27 cellular contexts compared by ENCODE assay signal in the genomic region with DNA sequence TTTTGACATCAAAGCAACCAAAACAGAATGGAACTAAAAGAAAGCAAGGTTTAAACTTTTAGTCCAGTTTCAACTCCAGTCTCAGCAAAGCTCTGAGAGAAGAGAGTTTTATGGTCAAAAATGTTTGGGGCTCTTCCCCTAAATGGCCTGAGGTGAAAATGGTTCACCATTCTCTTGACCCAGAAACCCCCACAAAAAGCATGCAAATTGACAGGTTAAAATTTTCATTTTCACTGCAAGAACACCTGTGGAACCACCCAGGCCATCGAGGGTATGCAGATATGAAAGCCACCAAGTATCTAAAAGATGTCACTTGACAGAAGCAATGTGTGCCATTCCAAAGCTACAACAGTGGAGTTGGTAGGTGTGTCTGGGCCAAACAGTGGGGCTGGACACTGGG.
"Had no signal": no experiment of that assay in that cellular context is flagged by ENCODE, and none has a peak within 500 bp of the region (broad histone marks: within the 10 kb centered on the region; RNA-seq: fewer than 3 reads in every experiment).

No MANE protein-coding gene starts in this region.

- H3K9me3 ChIP-seq: left ventricle myocardium inferior, mucosa of descending colon, ovary, right atrium auricular region, right lobe of liver, upper lobe of right lung had no signal

- FAIRE-seq: islet of Langerhans, kidney, urothelium cell line had no signal

- H3K4me3 ChIP-seq: left ventricle myocardium inferior, mucosa of descending colon, ovary, right atrium auricular region, right lobe of liver, smooth muscle cell, upper lobe of right lung had no signal

- H3K9me3 Mint-ChIP-seq: stimulated activated memory B cell treated with anti-CD40 and anti-IgM and Interleukin-4, amounts not matched to agents 10 μg/mL and 1 μg/mL and 100 μg/mL, for 72 hours; stimulated activated naive CD8-positive, alpha-beta T cell treated with anti-CD3 and anti-CD28 coated beads, Interleukin-15, amount 100 ng/mL, for 72 hours had no signal

- H3K36me3 Mint-ChIP-seq: memory B cell; natural killer cell treated with Interleukin-12 subunit alpha and Interleukin-12 subunit beta and Interleukin-15 and Interleukin-18, amount 100 ng/mL, for 72 hours; stimulated activated memory B cell treated with anti-CD40 and anti-IgM and Interleukin-4, amounts not matched to agents 10 μg/mL and 1 μg/mL and 100 μg/mL, for 72 hours had no signal

- H3K27ac Mint-ChIP-seq: immature natural killer cell; memory B cell; naive thymus-derived CD4-positive, alpha-beta T cell; natural killer cell treated with Interleukin-12 subunit alpha and Interleukin-12 subunit beta and Interleukin-15 and Interleukin-18, amount 100 ng/mL, for 72 hours; progenitor cell of endocrine pancreas; stimulated activated memory B cell treated with anti-CD40 and anti-IgM and Interleukin-4, amounts not matched to agents 10 μg/mL and 1 μg/mL and 100 μg/mL, for 72 hours; stimulated activated naive CD8-positive, alpha-beta T cell treated with anti-CD3 and anti-CD28 coated beads, Interleukin-15, amount 100 ng/mL, for 72 hours had no signal

- DNase-seq: hypothalamus; immature natural killer cell; kidney; left colon; left ventricle myocardium inferior; midbrain; mucosa of descending colon; naive thymus-derived CD4-positive, alpha-beta T cell; ovary; right lobe of liver; stimulated activated CD4-positive, alpha-beta T cell treated with anti-CD3 and anti-CD28 coated beads, Interleukin-1b, Interleukin-23, amount 100 ng/mL, for 48 hours; stimulated activated CD4-positive, alpha-beta T cell treated with anti-CD3 and anti-CD28 coated beads, Interleukin-2, amount 100 ng/mL, for 48 hours; stimulated activated CD4-positive, alpha-beta T cell treated with anti-CD3 and anti-CD28 coated beads, Interleukin-4, amount 100 ng/mL, for 4 hours; stimulated activated CD8-positive, alpha-beta memory T cell treated with anti-CD3 and anti-CD28 coated beads, Interleukin-4, amount 100 ng/mL, for 48 hours; stimulated activated naive CD4-positive, alpha-beta T cell treated with Interleukin-2 at 50 U/mL for 16 hours; stimulated activated naive CD8-positive, alpha-beta T cell treated with anti-CD3 and anti-CD28 coated beads, Interleukin-15, amount 100 ng/mL, for 72 hours; substantia nigra; trophoblast cell; upper lobe of right lung had no signal

- H3K4me2 ChIP-seq: smooth muscle cell had no signal

- H3K27ac ChIP-seq: left ventricle myocardium inferior, ovary, right atrium auricular region, right lobe of liver, upper lobe of right lung had no signal

- H3K27me3 ChIP-seq: ovary, right atrium auricular region, right lobe of liver, upper lobe of right lung had no signal

- ATAC-seq: left colon; mucosa of descending colon; naive thymus-derived CD4-positive, alpha-beta T cell; natural killer cell treated with Interleukin-12 subunit alpha and Interleukin-12 subunit beta and Interleukin-15 and Interleukin-18, amount 100 ng/mL, for 72 hours; right lobe of liver; stimulated activated memory B cell treated with anti-CD40 and anti-IgM and Interleukin-4, amounts not matched to agents 10 μg/mL and 1 μg/mL and 100 μg/mL, for 72 hours; stimulated activated naive CD8-positive, alpha-beta T cell treated with anti-CD3 and anti-CD28 coated beads, Interleukin-15, amount 100 ng/mL, for 72 hours had no signal

- H3K27me3 Mint-ChIP-seq: memory B cell; natural killer cell treated with Interleukin-12 subunit alpha and Interleukin-12 subunit beta and Interleukin-15 and Interleukin-18, amount 100 ng/mL, for 72 hours; progenitor cell of endocrine pancreas; stimulated activated memory B cell treated with anti-CD40 and anti-IgM and Interleukin-4, amounts not matched to agents 10 μg/mL and 1 μg/mL and 100 μg/mL, for 72 hours; stimulated activated naive CD8-positive, alpha-beta T cell treated with anti-CD3 and anti-CD28 coated beads, Interleukin-15, amount 100 ng/mL, for 72 hours had no signal

- H3K4me1 ChIP-seq: left ventricle myocardium inferior, right atrium auricular region, right lobe of liver, upper lobe of right lung had no signal

- H3K4me1 Mint-ChIP-seq: immature natural killer cell; memory B cell; naive thymus-derived CD4-positive, alpha-beta T cell; stimulated activated memory B cell treated with anti-CD40 and anti-IgM and Interleukin-4, amounts not matched to agents 10 μg/mL and 1 μg/mL and 100 μg/mL, for 72 hours; stimulated activated naive CD8-positive, alpha-beta T cell treated with anti-CD3 and anti-CD28 coated beads, Interleukin-15, amount 100 ng/mL, for 72 hours had no signal

- H3K36me3 ChIP-seq: left ventricle myocardium inferior, ovary, right atrium auricular region, right lobe of liver, upper lobe of right lung had no signal

- H3K4me3 Mint-ChIP-seq: immature natural killer cell; memory B cell; naive thymus-derived CD4-positive, alpha-beta T cell; natural killer cell treated with Interleukin-12 subunit alpha and Interleukin-12 subunit beta and Interleukin-15 and Interleukin-18, amount 100 ng/mL, for 72 hours; stimulated activated memory B cell treated with anti-CD40 and anti-IgM and Interleukin-4, amounts not matched to agents 10 μg/mL and 1 μg/mL and 100 μg/mL, for 72 hours; stimulated activated naive CD8-positive, alpha-beta T cell treated with anti-CD3 and anti-CD28 coated beads, Interleukin-15, amount 100 ng/mL, for 72 hours had no signal
